ENCODE assay signal across 8 cellular contexts in the genomic region with DNA sequence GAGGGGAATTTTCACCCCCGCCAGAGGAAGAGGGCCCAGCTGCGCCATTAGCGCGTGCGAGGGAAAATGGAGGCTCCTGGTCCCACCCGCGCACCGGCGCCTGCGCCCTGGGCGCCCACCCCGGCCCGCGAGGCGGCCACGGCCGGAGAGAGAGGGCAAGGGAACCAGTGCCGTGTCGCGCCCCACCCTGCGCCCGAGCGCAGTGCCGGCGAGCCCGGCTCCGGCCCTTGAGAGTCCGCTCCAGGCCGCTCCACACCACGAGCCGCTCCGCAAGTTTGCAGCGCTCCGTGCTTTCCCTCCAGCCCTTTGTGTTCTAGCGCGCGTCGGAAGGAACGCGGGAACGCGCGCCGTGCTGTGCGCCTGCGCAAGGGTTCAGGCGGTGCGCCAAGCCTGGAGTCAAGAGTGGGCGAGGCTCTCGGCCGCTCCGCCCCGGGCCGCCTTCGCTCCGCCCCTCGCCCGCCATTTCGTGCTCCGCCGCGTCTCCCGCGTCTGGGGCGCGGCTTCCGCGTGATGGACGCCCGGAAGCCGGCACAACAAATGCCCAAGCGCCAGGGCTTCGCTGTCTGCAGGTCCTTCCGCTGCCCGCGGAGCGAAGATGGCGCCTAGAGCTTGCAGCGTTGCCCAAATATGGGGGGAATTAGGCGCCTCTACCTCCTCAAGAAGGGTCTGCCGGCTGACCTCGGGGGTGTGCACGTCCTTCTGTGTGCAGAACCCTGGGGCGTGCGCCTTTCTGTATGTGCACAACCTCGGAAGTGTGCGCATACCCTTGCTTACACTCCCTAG. TPM values are rescaled to one million over a fixed set of nuclear protein-coding genes. Genes with fewer than 3 reads are reported as not detected.
A peak's percentile ranks its signal among the peaks of the same experiment; 100 is the strongest.
DNase-seq lines count a peak whose midpoint lies in the region; ATAC-seq and TF ChIP-seq lines count a peak whose summit lies in the region.

No MANE protein-coding gene starts in this region.

- no peaks in the 10 kb centered on the region for H3K79me2 ChIP-seq in KMS-11 (ENCODE audit: insufficient read depth, low read depth)

- DNase-seq in DMS79 treated with DMSO at 0.1 percent for 48 hours (lab: John Stamatoyannopoulos, UW), result peak; percentile 53
- peak; percentile 95 to 98 (median 95) for DNase-seq in T-helper 17 cell
- DNase-seq in right atrium auricular region (ENCODE audit: low spot score), result peak; percentile 95
- DNase-seq in pulmonary artery endothelial cell (ENCODE audit: low read depth, low spot score), result peak; percentile 88

- no peaks in the 10 kb centered on the region for H3K27me3 Mint-ChIP-seq in T-helper 17 cell

- H3K27ac ChIP-seq in KMS-11 (peak overlapping the region; percentile 84), angular gyrus (ENCODE audit: low read depth, low read length) (peak overlapping the region; percentile 99), right atrium auricular region (peak overlapping the region; percentile 91 to 92), urinary bladder (ENCODE audit: low read depth) (peak overlapping the region; percentile 97)

- H3K36me3 ChIP-seq in KMS-11 (ENCODE audit: insufficient read depth), result no peaks in the 10 kb centered on the region
- no peaks in the 10 kb centered on the region for H3K36me3 ChIP-seq in right atrium auricular region
- H3K36me3 ChIP-seq in urinary bladder (ENCODE audit: insufficient read depth), result no peaks in the 10 kb centered on the region

- H3K27me3 ChIP-seq in KMS-11 (ENCODE audit: insufficient read depth, low read depth) (no peaks in the 10 kb centered on the region), right atrium auricular region (no peaks in the 10 kb centered on the region)

- no peaks in the 10 kb centered on the region for H3K36me3 Mint-ChIP-seq in T-helper 17 cell (ENCODE audit: low read depth)

- WGBS in urinary bladder, result 6% methylated on average over 87 of the region's 87 CpGs

- H3K4me3 ChIP-seq in KMS-11 (IDR thresholded peaks at IDR 0.05; ENCODE audit: insufficient read depth, low read depth, low read length), result peak overlapping the region; percentile 57
- H3K4me3 ChIP-seq in right atrium auricular region, result peak overlapping the region; percentile 19 to 50
- H3K4me3 ChIP-seq in urinary bladder (ENCODE audit: low read depth, low read length), result peak overlapping the region; percentile 26

- H3K4me1 Mint-ChIP-seq in T-helper 17 cell, result peaks cover 3% of the 10 kb centered on the region

- H4K20me1 ChIP-seq in KMS-11 (ENCODE audit: insufficient read depth), result no peaks in the 10 kb centered on the region

- H3K9ac ChIP-seq in KMS-11, result peak overlapping the region; percentile 93

- H3K9me3 ChIP-seq in T-helper 17 cell (ENCODE audit: control insufficient read depth, low read length, poor library complexity, severe bottlenecking) (no peaks in the 10 kb centered on the region), right atrium auricular region (no peaks in the 10 kb centered on the region)

- H3K27ac Mint-ChIP-seq in T-helper 17 cell, result peak overlapping the region; percentile 82

- ATAC-seq in GM21576 (IDR thresholded peaks at IDR 0.05; ENCODE audit: unreplicated experiment), result peak; percentile 53
- ATAC-seq in T-helper 17 cell, result peak; percentile 92

- H3K4me1 ChIP-seq in KMS-11 (ENCODE audit: low read depth, poor library complexity, severe bottlenecking) (peaks cover 6% of the 10 kb centered on the region), right atrium auricular region (peaks cover 3 to 31% of the 10 kb centered on the region in 2 donors), urinary bladder (ENCODE audit: insufficient read depth) (no peaks in the 10 kb centered on the region)

- peak overlapping the region; percentile 56 for H3K4me3 Mint-ChIP-seq in T-helper 17 cell

- peak overlapping the region; percentile 81 for H2AFZ ChIP-seq in KMS-11 (ENCODE audit: low read depth)

- H3K4me2 ChIP-seq in KMS-11, result peak overlapping the region; percentile 55

- TF ChIP-seq CTCF in KMS-11 (conservative IDR thresholded peaks at IDR 0.05; ENCODE audit: low read depth, low read length) (no peak), right atrium auricular region (IDR thresholded peaks at IDR 0.05) (no peak)

RNA-seq across cellular contexts. Expression of gene PTMA, which starts 46.1 kb away (rescaled TPM):
- total RNA-seq in T-helper 17 cell (1,000 to 10,000 TPM; 1,121 to 1,256 TPM), right atrium auricular region (100 to 1,000 TPM; 234 to 430 TPM), pulmonary artery endothelial cell (1,274 and 1,552 TPM in 2 replicates), urinary bladder (778 TPM)
- 1,510 TPM for polyA plus RNA-seq in urinary bladder

Comparison
In these comparisons a context has a peak if more than half of its experiments do, and no peak if none do; other contexts are left out.
1. Peak in every context shown above with its lines: DNase-seq, ATAC-seq, H3K4me3 ChIP-seq and H3K27ac ChIP-seq.